ENCODE assay signal across 29 cellular contexts in genomic region chr4:145406970-145407369, GRCh38.
"Had no signal": no experiment of that assay in that cellular context is flagged by ENCODE, and none has a peak within 500 bp of the region (broad histone marks: within the 10 kb centered on the region; RNA-seq: fewer than 3 reads in every experiment).

No MANE protein-coding gene starts in this region.

- H3K27me3 ChIP-seq: ascending aorta, MG63, SJCRH30 had no signal

- ATAC-seq: activated CD8-positive, alpha-beta memory T cell treated with anti-CD3 and anti-CD28 coated beads, Interleukin-2, amount 10 ng/mL, durations not matched to agents 7 days and 5 days; Panc1 had no signal

- DNase-seq: activated CD4-positive, alpha-beta memory T cell treated with anti-CD3 and anti-CD28 coated beads, Interleukin-2, amount 10 ng/mL, durations not matched to agents 7 days and 5 days; activated CD4-positive, alpha-beta T cell treated with anti-CD3 and anti-CD28 coated beads for 1 hour; activated CD4-positive, alpha-beta T cell treated with anti-CD3 and anti-CD28 coated beads for 48 hours; activated CD4-positive, CD25-positive, alpha-beta regulatory T cell; activated CD8-positive, alpha-beta memory T cell treated with anti-CD3 and anti-CD28 coated beads for 24 hours; activated CD8-positive, alpha-beta memory T cell treated with anti-CD3 and anti-CD28 coated beads, Interleukin-2, amount 10 ng/mL, durations not matched to agents 7 days and 5 days; activated CD8-positive, alpha-beta memory T cell treated with anti-CD3 and anti-CD28 coated beads, Interleukin-2, amount 50 U/mL, for 48 hours; activated effector memory CD4-positive, alpha-beta T cell treated with Interleukin-2 at 50 U/mL for 16 hours; activated naive CD4-positive, alpha-beta T cell treated with anti-CD3 and anti-CD28 coated beads, Interleukin-2, amount 10 ng/mL, durations not matched to agents 7 days and 5 days; activated T-cell treated with anti-CD3 and anti-CD28 coated beads, Interleukin-2, amount 50 U/mL, for 48 hours; amygdala; Kasumi-1; KG1; MG63; NCI-H1048; NCI-H1436 treated with DMSO at 0.1 percent for 48 hours; NCI-H1694 treated with DMSO at 0.1 percent for 48 hours; NCI-H2029; NCI-H345; NCI-H524 treated with DMSO at 0.1 percent for 48 hours; NK-92 treated with Interleukin-12 subunit alpha and Interleukin-12 subunit beta, amount 100 ng/mL, for 24 hours; SHP77; SJCRH30; T1000; WERI-Rb-1 had no signal

- H3K4me1 ChIP-seq: ascending aorta had no signal

- H3K9me3 ChIP-seq: ascending aorta, MG63, SJCRH30 had no signal

- H3K36me3 ChIP-seq: ascending aorta, MG63, SJCRH30, WERI-Rb-1 had no signal

- H3K4me3 ChIP-seq: ascending aorta, MG63, SJCRH30, SK-N-MC had no signal

- H3K27ac ChIP-seq: ascending aorta, SJCRH30, SK-N-MC, WERI-Rb-1 had no signal

- FAIRE-seq: bronchial epithelial cell had no signal
